In genomic region chr2:9914384-9915065, GRCh38 we compare ENCODE assay signal across 1 cellular context.
TF ChIP-seq lines count a peak whose summit lies in the region.

No MANE protein-coding gene starts in this region.

TF ChIP-seq in K562, 482 proteins besides CTCF, POLR2A, EP300 and RAD21 (continued from another document and continues in another):
- TF ChIP-seq USF1 (CRISPR knock-in tag; IDR thresholded peaks at IDR 0.05) (peak; percentile 76), NEUROD1 (IDR thresholded peaks at IDR 0.05; ENCODE audit: borderline replicate concordance, low read depth, low read length, partially characterized antibody) (peak; percentile 57), RNF2 (IDR thresholded peaks at IDR 0.05) (peak; percentile 75), ZNF592 (IDR thresholded peaks at IDR 0.05) (peak; percentile 91), ZNF277 (CRISPR knock-in tag; IDR thresholded peaks at IDR 0.05; ENCODE audit: borderline replicate concordance) (no peak), ZNF175 (CRISPR knock-in tag; IDR thresholded peaks at IDR 0.05; ENCODE audit: low read depth) (peak; percentile 83; the same call in 1 of the 2 replicates), ZHX1 (conservative IDR thresholded peaks at IDR 0.05; ENCODE audit: low read length) (no peak), BMI1 (IDR thresholded peaks at IDR 0.05; ENCODE audit: low read length) (no peak), DPF2 (IDR thresholded peaks at IDR 0.05) (peak; percentile 76; the same call in 1 of the 2 replicates), SRSF7 (optimal IDR thresholded peaks at IDR 0.05; ENCODE audit: low read depth, low read length) (no peak), FOS (IDR thresholded peaks at IDR 0.05; ENCODE audit: extremely low read depth, insufficient read length) (peak; percentile 73), PHTF2 (CRISPR knock-in tag; IDR thresholded peaks at IDR 0.05) (no peak), CXXC5 (CRISPR knock-in tag; IDR thresholded peaks at IDR 0.05) (peak; percentile 65), ZNF717 (CRISPR knock-in tag; IDR thresholded peaks at IDR 0.05) (0 out of 2 replicates have a peak, but pooled peaks have one; percentile 40), ARID1B (IDR thresholded peaks at IDR 0.05) (peak; percentile 69), ATF7 (IDR thresholded peaks at IDR 0.05) (peak; percentile 70; the same call in 1 of the 2 replicates), L3MBTL2 (IDR thresholded peaks at IDR 0.05) (peak; percentile 97), XRCC5 (IDR thresholded peaks at IDR 0.05; ENCODE audit: low read depth, low read length) (no peak), ZNF668 (CRISPR knock-in tag; IDR thresholded peaks at IDR 0.05) (no peak), FOSL1 (tag; conservative IDR thresholded peaks at IDR 0.05) (peak; percentile 100), MYBL2 (IDR thresholded peaks at IDR 0.05; ENCODE audit: low read depth) (0 out of 2 replicates have a peak, but pooled peaks have one; percentile 9), MYBL2 (CRISPR knock-in tag; IDR thresholded peaks at IDR 0.05; ENCODE audit: borderline replicate concordance) (no peak), EP400 (IDR thresholded peaks at IDR 0.05) (peak; percentile 65), ZNF589 (CRISPR knock-in tag; IDR thresholded peaks at IDR 0.05; ENCODE audit: low read depth) (0 out of 2 replicates have a peak, but pooled peaks have one; percentile 21), ILK (tag; IDR thresholded peaks at IDR 0.05; ENCODE audit: borderline replicate concordance, low read depth) (no peak), SMC3 (conservative IDR thresholded peaks at IDR 0.05; ENCODE audit: insufficient read depth, low read depth, low read length) (0 out of 2 replicates have a peak, but pooled peaks have one; percentile 26), DIDO1 (tag; IDR thresholded peaks at IDR 0.05; ENCODE audit: low read depth) (0 out of 2 replicates have a peak, but pooled peaks have one; percentile 20), MEIS2 (IDR thresholded peaks at IDR 0.05; ENCODE audit: partially characterized antibody) (peak; percentile 47), MCM7 (IDR thresholded peaks at IDR 0.05) (no peak), BRD9 (IDR thresholded peaks at IDR 0.05; ENCODE audit: low read depth, partially characterized antibody) (peak; percentile 65), YY1 (IDR thresholded peaks at IDR 0.05; ENCODE audit: borderline replicate concordance in 1 of 3, control insufficient read depth in 1 of 3, extremely low read depth in 1 of 3, insufficient read depth in 3 of 3, insufficient read length in 1 of 3, insufficient replicate concordance in 2 of 3, low read depth in 1 of 3, low read length in 2 of 3) (peak in 1 of 3 experiments; percentile 50)
- TF ChIP-seq, protein P1, sequence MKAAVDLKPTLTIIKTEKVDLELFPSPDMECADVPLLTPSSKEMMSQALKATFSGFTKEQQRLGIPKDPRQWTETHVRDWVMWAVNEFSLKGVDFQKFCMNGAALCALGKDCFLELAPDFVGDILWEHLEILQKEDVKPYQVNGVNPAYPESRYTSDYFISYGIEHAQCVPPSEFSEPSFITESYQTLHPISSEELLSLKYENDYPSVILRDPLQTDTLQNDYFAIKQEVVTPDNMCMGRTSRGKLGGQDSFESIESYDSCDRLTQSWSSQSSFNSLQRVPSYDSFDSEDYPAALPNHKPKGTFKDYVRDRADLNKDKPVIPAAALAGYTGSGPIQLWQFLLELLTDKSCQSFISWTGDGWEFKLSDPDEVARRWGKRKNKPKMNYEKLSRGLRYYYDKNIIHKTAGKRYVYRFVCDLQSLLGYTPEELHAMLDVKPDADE (conservative IDR thresholded peaks at IDR 0.05; ENCODE audit: control insufficient read depth, low read depth, low read length): 0 out of 2 replicates have a peak, but pooled peaks have one; percentile 26
- TF ChIP-seq, protein P2, sequence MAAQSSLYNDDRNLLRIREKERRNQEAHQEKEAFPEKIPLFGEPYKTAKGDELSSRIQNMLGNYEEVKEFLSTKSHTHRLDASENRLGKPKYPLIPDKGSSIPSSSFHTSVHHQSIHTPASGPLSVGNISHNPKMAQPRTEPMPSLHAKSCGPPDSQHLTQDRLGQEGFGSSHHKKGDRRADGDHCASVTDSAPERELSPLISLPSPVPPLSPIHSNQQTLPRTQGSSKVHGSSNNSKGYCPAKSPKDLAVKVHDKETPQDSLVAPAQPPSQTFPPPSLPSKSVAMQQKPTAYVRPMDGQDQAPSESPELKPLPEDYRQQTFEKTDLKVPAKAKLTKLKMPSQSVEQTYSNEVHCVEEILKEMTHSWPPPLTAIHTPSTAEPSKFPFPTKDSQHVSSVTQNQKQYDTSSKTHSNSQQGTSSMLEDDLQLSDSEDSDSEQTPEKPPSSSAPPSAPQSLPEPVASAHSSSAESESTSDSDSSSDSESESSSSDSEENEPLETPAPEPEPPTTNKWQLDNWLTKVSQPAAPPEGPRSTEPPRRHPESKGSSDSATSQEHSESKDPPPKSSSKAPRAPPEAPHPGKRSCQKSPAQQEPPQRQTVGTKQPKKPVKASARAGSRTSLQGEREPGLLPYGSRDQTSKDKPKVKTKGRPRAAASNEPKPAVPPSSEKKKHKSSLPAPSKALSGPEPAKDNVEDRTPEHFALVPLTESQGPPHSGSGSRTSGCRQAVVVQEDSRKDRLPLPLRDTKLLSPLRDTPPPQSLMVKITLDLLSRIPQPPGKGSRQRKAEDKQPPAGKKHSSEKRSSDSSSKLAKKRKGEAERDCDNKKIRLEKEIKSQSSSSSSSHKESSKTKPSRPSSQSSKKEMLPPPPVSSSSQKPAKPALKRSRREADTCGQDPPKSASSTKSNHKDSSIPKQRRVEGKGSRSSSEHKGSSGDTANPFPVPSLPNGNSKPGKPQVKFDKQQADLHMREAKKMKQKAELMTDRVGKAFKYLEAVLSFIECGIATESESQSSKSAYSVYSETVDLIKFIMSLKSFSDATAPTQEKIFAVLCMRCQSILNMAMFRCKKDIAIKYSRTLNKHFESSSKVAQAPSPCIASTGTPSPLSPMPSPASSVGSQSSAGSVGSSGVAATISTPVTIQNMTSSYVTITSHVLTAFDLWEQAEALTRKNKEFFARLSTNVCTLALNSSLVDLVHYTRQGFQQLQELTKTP (IDR thresholded peaks at IDR 0.05; ENCODE audit: low read depth in 1 of 2, partially characterized antibody in 2 of 2): peak in 1 of 2 experiments; percentile 36
- TF ChIP-seq, protein P3, sequence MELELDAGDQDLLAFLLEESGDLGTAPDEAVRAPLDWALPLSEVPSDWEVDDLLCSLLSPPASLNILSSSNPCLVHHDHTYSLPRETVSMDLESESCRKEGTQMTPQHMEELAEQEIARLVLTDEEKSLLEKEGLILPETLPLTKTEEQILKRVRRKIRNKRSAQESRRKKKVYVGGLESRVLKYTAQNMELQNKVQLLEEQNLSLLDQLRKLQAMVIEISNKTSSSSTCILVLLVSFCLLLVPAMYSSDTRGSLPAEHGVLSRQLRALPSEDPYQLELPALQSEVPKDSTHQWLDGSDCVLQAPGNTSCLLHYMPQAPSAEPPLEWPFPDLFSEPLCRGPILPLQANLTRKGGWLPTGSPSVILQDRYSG (tag; conservative IDR thresholded peaks at IDR 0.05; ENCODE audit: low read depth): no peak
- TF ChIP-seq, protein P4, sequence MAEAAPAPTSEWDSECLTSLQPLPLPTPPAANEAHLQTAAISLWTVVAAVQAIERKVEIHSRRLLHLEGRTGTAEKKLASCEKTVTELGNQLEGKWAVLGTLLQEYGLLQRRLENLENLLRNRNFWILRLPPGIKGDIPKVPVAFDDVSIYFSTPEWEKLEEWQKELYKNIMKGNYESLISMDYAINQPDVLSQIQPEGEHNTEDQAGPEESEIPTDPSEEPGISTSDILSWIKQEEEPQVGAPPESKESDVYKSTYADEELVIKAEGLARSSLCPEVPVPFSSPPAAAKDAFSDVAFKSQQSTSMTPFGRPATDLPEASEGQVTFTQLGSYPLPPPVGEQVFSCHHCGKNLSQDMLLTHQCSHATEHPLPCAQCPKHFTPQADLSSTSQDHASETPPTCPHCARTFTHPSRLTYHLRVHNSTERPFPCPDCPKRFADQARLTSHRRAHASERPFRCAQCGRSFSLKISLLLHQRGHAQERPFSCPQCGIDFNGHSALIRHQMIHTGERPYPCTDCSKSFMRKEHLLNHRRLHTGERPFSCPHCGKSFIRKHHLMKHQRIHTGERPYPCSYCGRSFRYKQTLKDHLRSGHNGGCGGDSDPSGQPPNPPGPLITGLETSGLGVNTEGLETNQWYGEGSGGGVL (CRISPR knock-in tag; IDR thresholded peaks at IDR 0.05): no peak
- TF ChIP-seq, protein P5, sequence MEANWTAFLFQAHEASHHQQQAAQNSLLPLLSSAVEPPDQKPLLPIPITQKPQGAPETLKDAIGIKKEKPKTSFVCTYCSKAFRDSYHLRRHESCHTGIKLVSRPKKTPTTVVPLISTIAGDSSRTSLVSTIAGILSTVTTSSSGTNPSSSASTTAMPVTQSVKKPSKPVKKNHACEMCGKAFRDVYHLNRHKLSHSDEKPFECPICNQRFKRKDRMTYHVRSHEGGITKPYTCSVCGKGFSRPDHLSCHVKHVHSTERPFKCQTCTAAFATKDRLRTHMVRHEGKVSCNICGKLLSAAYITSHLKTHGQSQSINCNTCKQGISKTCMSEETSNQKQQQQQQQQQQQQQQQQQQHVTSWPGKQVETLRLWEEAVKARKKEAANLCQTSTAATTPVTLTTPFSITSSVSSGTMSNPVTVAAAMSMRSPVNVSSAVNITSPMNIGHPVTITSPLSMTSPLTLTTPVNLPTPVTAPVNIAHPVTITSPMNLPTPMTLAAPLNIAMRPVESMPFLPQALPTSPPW (CRISPR knock-in tag; IDR thresholded peaks at IDR 0.05): peak; percentile 37
- TF ChIP-seq, protein P6, sequence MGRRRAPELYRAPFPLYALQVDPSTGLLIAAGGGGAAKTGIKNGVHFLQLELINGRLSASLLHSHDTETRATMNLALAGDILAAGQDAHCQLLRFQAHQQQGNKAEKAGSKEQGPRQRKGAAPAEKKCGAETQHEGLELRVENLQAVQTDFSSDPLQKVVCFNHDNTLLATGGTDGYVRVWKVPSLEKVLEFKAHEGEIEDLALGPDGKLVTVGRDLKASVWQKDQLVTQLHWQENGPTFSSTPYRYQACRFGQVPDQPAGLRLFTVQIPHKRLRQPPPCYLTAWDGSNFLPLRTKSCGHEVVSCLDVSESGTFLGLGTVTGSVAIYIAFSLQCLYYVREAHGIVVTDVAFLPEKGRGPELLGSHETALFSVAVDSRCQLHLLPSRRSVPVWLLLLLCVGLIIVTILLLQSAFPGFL (CRISPR knock-in tag; IDR thresholded peaks at IDR 0.05): no peak
